Comparison of ENCODE assay signal across 18 cellular contexts in the genomic region with DNA sequence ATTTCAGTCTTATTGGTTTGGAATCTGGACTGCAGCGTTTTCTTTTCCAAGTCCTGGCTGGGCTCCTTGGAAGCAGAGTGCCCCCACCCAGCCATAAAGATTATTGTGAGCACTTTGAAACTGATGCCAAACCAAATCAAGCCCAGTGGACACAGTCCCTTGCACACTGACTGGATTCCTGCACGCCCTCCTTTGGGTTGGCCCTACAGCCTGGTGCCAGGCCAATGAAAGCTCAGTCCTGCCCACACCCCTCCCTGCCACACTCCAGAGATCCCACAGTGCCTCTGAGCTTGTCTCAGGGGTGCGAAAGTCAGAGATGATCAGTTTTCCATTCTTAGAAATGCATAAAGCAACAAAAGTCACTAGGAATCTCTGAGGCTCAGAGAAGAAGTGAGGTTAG.
DNase-seq lines count a peak whose midpoint lies in the region; ATAC-seq, FAIRE-seq and TF ChIP-seq lines count a peak whose summit lies in the region.
"Had no signal": no experiment of that assay in that cellular context is flagged by ENCODE, and none has a peak within 500 bp of the region (broad histone marks: within the 10 kb centered on the region; RNA-seq: fewer than 3 reads in every experiment).

No MANE protein-coding gene starts in this region.

- H3K4me3 ChIP-seq in astrocyte (ENCODE audit: insufficient read depth, low read depth, low read length) = no peak overlapping the region
- H3K4me3 ChIP-seq in thoracic aorta = peak overlapping the region; percentile 22

- no peak for TF ChIP-seq EP300 in Ishikawa (IDR thresholded peaks at IDR 0.05; ENCODE audit: borderline replicate concordance)

- no peaks in the 10 kb centered on the region for H3K27me3 ChIP-seq in astrocyte (ENCODE audit: insufficient read depth, low read length)
- H3K27me3 ChIP-seq in thoracic aorta (replicated peaks; ENCODE audit: insufficient read depth) = no peaks in the 10 kb centered on the region

- H3K27me3 Mint-ChIP-seq in astrocyte (ENCODE audit: low read depth, unreplicated experiment) = no peaks in the 10 kb centered on the region

- TF ChIP-seq CTCF in astrocyte (IDR thresholded peaks at IDR 0.05; ENCODE audit: insufficient read depth, low read depth, low read length) (no peak), thoracic aorta (IDR thresholded peaks at IDR 0.05) (no peak)

- H3K27ac ChIP-seq in astrocyte (ENCODE audit: low read depth, low read length) = no peak overlapping the region
- peak overlapping the region; percentile 58 to 68 for H3K27ac ChIP-seq in thoracic aorta

- no peak for TF ChIP-seq RAD21 in Ishikawa (IDR thresholded peaks at IDR 0.05; ENCODE audit: low read depth)

- no peaks in the 10 kb centered on the region for H3K36me3 ChIP-seq in astrocyte (ENCODE audit: insufficient read depth, low read length)
- H3K36me3 ChIP-seq in thoracic aorta = no peaks in the 10 kb centered on the region
- H3K36me3 ChIP-seq: BE2C had no signal

- H3K4me1 ChIP-seq in astrocyte (ENCODE audit: insufficient read depth, low read length) (no peaks in the 10 kb centered on the region), thoracic aorta (ENCODE audit: control insufficient read depth in 1 of 2, low read depth in 2 of 2) (peaks cover 13 to 51% of the 10 kb centered on the region in 2 donors)
- H3K4me1 ChIP-seq: BE2C had no signal

- no peak overlapping the region for H3K9ac ChIP-seq in astrocyte (ENCODE audit: low read length)

- peak overlapping the region; percentile 21 for H3K27ac Mint-ChIP-seq in astrocyte (ENCODE audit: unreplicated experiment)
- H3K27ac Mint-ChIP-seq: CD8-positive, alpha-beta T cell had no signal

- no peaks in the 10 kb centered on the region for H3K79me2 ChIP-seq in astrocyte (ENCODE audit: insufficient read depth, low read length)

- FAIRE-seq in astrocyte (lab: Jason Lieb, UNC) = no peak
- FAIRE-seq: H54 had no signal

- H3K9me3 ChIP-seq in astrocyte (ENCODE audit: insufficient read depth, low read depth, low read length) (no peaks in the 10 kb centered on the region), thoracic aorta (no peaks in the 10 kb centered on the region)
- H3K9me3 ChIP-seq: BE2C had no signal

- no peaks in the 10 kb centered on the region for H3K36me3 Mint-ChIP-seq in astrocyte (ENCODE audit: low read depth, unreplicated experiment)
- H3K36me3 Mint-ChIP-seq: CD8-positive, alpha-beta T cell had no signal

- DNase-seq in astrocyte (ENCODE audit: low read depth) (no peak), left kidney (ENCODE audit: low read depth, low spot score) (peak; percentile 58), thoracic aorta (ENCODE audit: low spot score) (no peak), DMS 273 treated with DMSO at 0.1 percent for 48 hours (lab: John Stamatoyannopoulos, UW) (no peak), C1 segment of cervical spinal cord (lab: John Stamatoyannopoulos, UW) (no peak), dedifferentiated amniotic fluid mesenchymal stem cell (ENCODE audit: extremely low spot score) (no peak), NCI-H2107 treated with DMSO at 0.1 percent for 48 hours (lab: John Stamatoyannopoulos, UW; ENCODE audit: unreplicated experiment) (no peak)
- DNase-seq: BE2C; CD8-positive, alpha-beta T cell; KG1; NCI-H1092 treated with DMSO at 0.1 percent for 48 hours; NCI-H1694 treated with DMSO at 0.1 percent for 48 hours; NCI-H446 treated with DMSO at 0.1 percent for 48 hours; NCI-H748 treated with DMSO at 0.1 percent for 48 hours; SHP77 had no signal

- ATAC-seq in thoracic aorta (ENCODE audit: insufficient number of reproducible peaks, low FRiP score, low read depth) = no peak
- ATAC-seq: CD8-positive, alpha-beta T cell; Panc1 had no signal

- H2AFZ ChIP-seq in astrocyte (ENCODE audit: low read depth, low read length) = no peak overlapping the region

- no peak overlapping the region for H3K4me3 Mint-ChIP-seq in astrocyte (ENCODE audit: unreplicated experiment)
- H3K4me3 Mint-ChIP-seq: CD8-positive, alpha-beta T cell had no signal

- H3K4me1 Mint-ChIP-seq in astrocyte (ENCODE audit: low read depth, unreplicated experiment) = no peaks in the 10 kb centered on the region

- no peaks in the 10 kb centered on the region for H3K9me3 Mint-ChIP-seq in astrocyte (ENCODE audit: unreplicated experiment)
- H3K9me3 Mint-ChIP-seq: CD8-positive, alpha-beta T cell had no signal

- H4K20me1 ChIP-seq in astrocyte (ENCODE audit: insufficient read depth, low read length) = no peaks in the 10 kb centered on the region

- H3K4me2 ChIP-seq in astrocyte (ENCODE audit: low read length) = no peak overlapping the region

TF ChIP-seq in Ishikawa, 13 proteins besides CTCF, POLR2A, EP300 and RAD21:
- TF ChIP-seq, protein P1, sequence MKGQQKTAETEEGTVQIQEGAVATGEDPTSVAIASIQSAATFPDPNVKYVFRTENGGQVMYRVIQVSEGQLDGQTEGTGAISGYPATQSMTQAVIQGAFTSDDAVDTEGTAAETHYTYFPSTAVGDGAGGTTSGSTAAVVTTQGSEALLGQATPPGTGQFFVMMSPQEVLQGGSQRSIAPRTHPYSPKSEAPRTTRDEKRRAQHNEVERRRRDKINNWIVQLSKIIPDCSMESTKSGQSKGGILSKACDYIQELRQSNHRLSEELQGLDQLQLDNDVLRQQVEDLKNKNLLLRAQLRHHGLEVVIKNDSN (IDR thresholded peaks at IDR 0.05) = no peak
- peak; percentile 43 for TF ChIP-seq NFIC (IDR thresholded peaks at IDR 0.05)
- peak; percentile 37; the same call in 1 of the 2 replicates for TF ChIP-seq TEAD4 (IDR thresholded peaks at IDR 0.05)
- TF ChIP-seq, protein P2, sequence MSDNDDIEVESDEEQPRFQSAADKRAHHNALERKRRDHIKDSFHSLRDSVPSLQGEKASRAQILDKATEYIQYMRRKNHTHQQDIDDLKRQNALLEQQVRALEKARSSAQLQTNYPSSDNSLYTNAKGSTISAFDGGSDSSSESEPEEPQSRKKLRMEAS (IDR thresholded peaks at IDR 0.05) = no peak
